In genomic region chr1:202143768-202144509, GRCh38 we compare ENCODE assay signal across 8 cellular contexts. TPM values are rescaled to one million over a fixed set of nuclear protein-coding genes. Genes with fewer than 3 reads are reported as not detected.
DNase-seq lines count a peak whose midpoint lies in the region; ATAC-seq and TF ChIP-seq lines count a peak whose summit lies in the region.

No MANE protein-coding gene starts in this region.

- peak overlapping the region; percentile 94 for H3K4me2 ChIP-seq in OCI-LY7 (ENCODE audit: low read length)

- intact Hi-C loops in OCI-LY7 (cut with micrococcal nuclease; ENCODE audit: unreplicated experiment), result no loop called here

- in situ Hi-C loops in brain microvascular endothelial cell (cut with HindIII; ENCODE audit: low pct_ligation_motif_present, low sequenced_read_pairs), result loop anchor here (25.0 kb wide), 1 partner anchor 132 kb away; the partner anchor contains the start of gene ELF3

- H3K27me3 ChIP-seq in brain microvascular endothelial cell (replicated peaks), result no peaks in the 10 kb centered on the region

- CTCF ChIA-PET in OCI-LY7 (lab: Charles Lee; ENCODE audit: unreplicated experiment), result interaction anchor here (0.9 to 1.4 kb wide), 3 partner anchors 11 to 198 kb away, joined by 3 to 6 read pairs (median 3); partner anchors contain the start of gene UBE2T

- H3K27ac ChIP-seq in OCI-LY7 (ENCODE audit: low read depth, low read length, poor library complexity, severe bottlenecking) (peak overlapping the region; percentile 71), brain microvascular endothelial cell (peak overlapping the region; percentile 43)

- H3K9me2 ChIP-seq in OCI-LY7 (ENCODE audit: insufficient read depth, low read length), result no peaks in the 10 kb centered on the region

- peak; percentile 56 for ATAC-seq in HG02759 (IDR thresholded peaks at IDR 0.05; ENCODE audit: unreplicated experiment)

- H3K36me3 ChIP-seq in OCI-LY7 (ENCODE audit: insufficient read depth, low read length), result peaks cover 39% of the 10 kb centered on the region
- H3K36me3 ChIP-seq in brain microvascular endothelial cell (replicated peaks), result no peaks in the 10 kb centered on the region

- H3K79me2 ChIP-seq in OCI-LY7 (ENCODE audit: insufficient read depth, low read depth, low read length), result peaks cover 37% of the 10 kb centered on the region

- TF ChIP-seq CTCF in OCI-LY7 (conservative IDR thresholded peaks at IDR 0.05; ENCODE audit: low read length), result no peak
- no peak for TF ChIP-seq CTCF in brain microvascular endothelial cell (IDR thresholded peaks at IDR 0.05; ENCODE audit: low read depth, low read length, missing control alignments)

- peak; percentile 49 for DNase-seq in stimulated activated CD4-positive, alpha-beta T cell treated with anti-CD3 and anti-CD28 coated beads, Interleukin-15, amount 100 ng/mL, for 24 hours
- DNase-seq in stimulated activated CD4-positive, alpha-beta T cell treated with anti-CD3 and anti-CD28 coated beads, Interleukin-12 subunit alpha, Interleukin-12 subunit beta, amount 100 ng/mL, for 4 hours, result no peak
- peak; percentile 72 for DNase-seq in OCI-LY7 (ENCODE audit: low spot score)
- no peak for DNase-seq in brain microvascular endothelial cell
- DNase-seq in kidney tubule cell (ENCODE audit: low spot score), result peak; percentile 21
- DNase-seq in stimulated activated naive CD4-positive, alpha-beta T cell treated with Interleukin-2 at 50 U/mL for 16 hours (lab: John Stamatoyannopoulos, UW), result peak; percentile 14
- DNase-seq in GF-D8 (lab: John Stamatoyannopoulos, UW), result no peak

- H3K4me3 ChIP-seq in OCI-LY7 (ENCODE audit: low read depth, low read length, poor library complexity, severe bottlenecking), result peak overlapping the region; percentile 85
- H3K4me3 ChIP-seq in brain microvascular endothelial cell (ENCODE audit: low read depth, low read length), result peak overlapping the region; percentile 80

- peak overlapping the region; percentile 36; the same call in 1 of the 2 replicates for H2AFZ ChIP-seq in OCI-LY7 (ENCODE audit: low read length)

- POLR2A ChIA-PET in OCI-LY7 (lab: Charles Lee), result interaction anchor here (0.7 to 1.7 kb wide), 4 partner anchors 8 to 17 kb away, joined by 3 to 11 read pairs (median 6); partner anchors contain the start of gene PTPN7

- no peaks in the 10 kb centered on the region for H3K9me3 ChIP-seq in OCI-LY7 (ENCODE audit: low read length)

- peaks cover 17% of the 10 kb centered on the region for H3K4me1 ChIP-seq in OCI-LY7 (ENCODE audit: insufficient read depth, low read length, poor library complexity, severe bottlenecking)

- no peaks in the 10 kb centered on the region for H4K20me1 ChIP-seq in OCI-LY7 (ENCODE audit: insufficient read depth, low read length)

- no TSS peak for BruUV-seq in OCI-LY7 (replicated peaks; lab: Mats Ljungman, UMichigan)

RNA-seq across cellular contexts. Expression of gene ARL8A, which starts 0.6 kb away (rescaled TPM):
- total RNA-seq in OCI-LY7 (2014; rRNA removed; shearing (Covaris generic)), result 25.1 and 25.7 TPM in 2 replicates
- total RNA-seq in OCI-LY7 (2022), result 44.6 and 46.1 TPM in 2 replicates

RNA-seq across cellular contexts. Expression of gene PTPN7, which starts 16.5 kb away (rescaled TPM):
- total RNA-seq in OCI-LY7 (2014; rRNA removed; shearing (Covaris generic)), result 54.2 and 67.5 TPM in 2 replicates
- 79.1 and 83.1 TPM in 2 replicates for total RNA-seq in OCI-LY7 (2022)

RNA-seq across cellular contexts. Expression of gene GPR37L1, which starts 21.2 kb away (rescaled TPM):
- total RNA-seq in OCI-LY7 (2014; rRNA removed; shearing (Covaris generic)), result 0.03 TPM in 1 of 2 replicates, not detected in the other
- not detected in 2 replicates for total RNA-seq in OCI-LY7 (2022)

RNA-seq across cellular contexts. Expression of gene LGR6, which starts 49.7 kb away (rescaled TPM):
- not detected in 2 replicates for total RNA-seq in OCI-LY7 (2014; rRNA removed; shearing (Covaris generic))
- total RNA-seq in OCI-LY7 (2022), result not detected in 2 replicates

Comparison
In these comparisons a context has a peak if more than half of its experiments do, and no peak if none do; other contexts are left out.
1. DNase-seq: peak in stimulated activated CD4-positive, alpha-beta T cell treated with anti-CD3 and anti-CD28 coated beads, Interleukin-15, amount 100 ng/mL, for 24 hours (single experiment), OCI-LY7 (single experiment), kidney tubule cell (single experiment) and stimulated activated naive CD4-positive, alpha-beta T cell treated with Interleukin-2 at 50 U/mL for 16 hours (single experiment); none in stimulated activated CD4-positive, alpha-beta T cell treated with anti-CD3 and anti-CD28 coated beads, Interleukin-12 subunit alpha, Interleukin-12 subunit beta, amount 100 ng/mL, for 4 hours (single experiment), brain microvascular endothelial cell (single experiment) and GF-D8 (single experiment).